Comparison of ENCODE assay signal across 28 cellular contexts in genomic region chr3:14631687-14632444, GRCh38. TPM values are rescaled to one million over a fixed set of nuclear protein-coding genes. Genes with fewer than 3 reads are reported as not detected.
DNase-seq lines count a peak whose midpoint lies in the region; ATAC-seq, FAIRE-seq and TF ChIP-seq lines count a peak whose summit lies in the region.
"Had no signal": no experiment of that assay in that cellular context is flagged by ENCODE, and none has a peak within 500 bp of the region (broad histone marks: within the 10 kb centered on the region; RNA-seq: fewer than 3 reads in every experiment).

No MANE protein-coding gene starts in this region.

- peak; percentile 46 for ATAC-seq in HepG2

- no peak for TF ChIP-seq RAD21 in HepG2 (CRISPR knock-in tag; IDR thresholded peaks at IDR 0.05)

- in situ Hi-C loops in HepG2 (cut with HindIII; ENCODE audit: extremely low pct_ligation_motif_present, low pct_unique_long_range_greater_than_20kb) = no loop called here

- no TSS peak for BruUV-seq in HepG2 (replicated peaks; lab: Mats Ljungman, UMichigan)

- no peaks in the 10 kb centered on the region for H3K36me3 ChIP-seq in HepG2 (replicated peaks in 1 of 2; ENCODE audit: control insufficient read depth in 1 of 2, insufficient read depth in 2 of 2, low read length in 2 of 2)
- H3K36me3 ChIP-seq: BLaER1 had no signal

- peaks cover 0 to 5% (median 0%) of the 10 kb centered on the region in 5 experiments for H3K9me3 Mint-ChIP-seq in brain
- no peaks in the 10 kb centered on the region for H3K9me3 Mint-ChIP-seq in osteocyte (ENCODE audit: unreplicated experiment)
- H3K9me3 Mint-ChIP-seq: CD4-positive, CD25-positive, alpha-beta regulatory T cell; HFFc6 had no signal

- H3K27ac Mint-ChIP-seq in brain (peak overlapping the region in 3 of 5 experiments; percentile 8 to 81 (median 15)), osteocyte (ENCODE audit: unreplicated experiment) (no peak overlapping the region)
- H3K27ac Mint-ChIP-seq: HFFc6, IgD-negative memory B cell had no signal

- H3K4me1 Mint-ChIP-seq in brain = peaks cover 16% of the 10 kb centered on the region
- H3K4me1 Mint-ChIP-seq in osteocyte (ENCODE audit: unreplicated experiment) = no peaks in the 10 kb centered on the region
- H3K4me1 Mint-ChIP-seq: CD4-positive, CD25-positive, alpha-beta regulatory T cell had no signal

- no peaks in the 10 kb centered on the region for H3K79me2 ChIP-seq in HepG2 (ENCODE audit: insufficient read depth, low read length)

- intact Hi-C loops in HepG2 (cut with micrococcal nuclease; ENCODE audit: unreplicated experiment) = loop anchor here (2.0 to 5.0 kb wide), 2 partner anchors 149 to 290 kb away; no protein-coding TSS in a partner anchor

- DNase-seq in NCI-H82 (lab: John Stamatoyannopoulos, UW) = peak; percentile 92
- peak; percentile 21 for DNase-seq in HepG2 (ENCODE audit: low spot score)
- peak; percentile 53 for DNase-seq in osteocyte (ENCODE audit: extremely low spot score, unreplicated experiment)
- no peak for DNase-seq in HCEC 1CT
- no peak for DNase-seq in DMS 273 treated with DMSO at 0.1 percent for 48 hours (lab: John Stamatoyannopoulos, UW)
- DNase-seq in activated CD4-positive, alpha-beta T cell treated with anti-CD3 and anti-CD28 coated beads for 48 hours = no peak
- no peak for DNase-seq in EL
- DNase-seq: CD4-positive, CD25-positive, alpha-beta regulatory T cell; DMS53; GM23248; H7; HFFc6; NCI-H1048; NCI-H1417; NCI-H1694; NCI-H2171 treated with DMSO at 0.1 percent for 48 hours; NCI-H345; NCI-H510A treated with DMSO at 0.1 percent for 48 hours; SHP77 had no signal

- peaks cover 3% of the 10 kb centered on the region for H3K27me3 Mint-ChIP-seq in brain
- H3K27me3 Mint-ChIP-seq in osteocyte (ENCODE audit: unreplicated experiment) = peaks cover 45% of the 10 kb centered on the region

- POLR2A ChIA-PET in HepG2 (lab: Yijun Ruan, JAX) = interaction anchor here (0.9 to 1.7 kb wide), 4 partner anchors 15 to 230 kb away, joined by 3 to 18 read pairs (median 4); partner anchors contain the start of genes CCDC174 and SLC6A6

- no peaks in the 10 kb centered on the region for H4K20me1 ChIP-seq in HepG2 (ENCODE audit: insufficient read depth, low read length)
- H4K20me1 ChIP-seq: BLaER1 had no signal

- WGBS in HepG2 (ENCODE audit: low lambda C conversion rate) = 22% methylated on average over 6 of the region's 8 CpGs

- FAIRE-seq in HepG2 (lab: Jason Lieb, UNC) = no peak
- FAIRE-seq: G401.6 had no signal

- no peak for TF ChIP-seq POLR2A in HepG2 (IDR thresholded peaks at IDR 0.05; ENCODE audit: insufficient read depth in 1 of 2, low read depth in 2 of 2, low read length in 2 of 2)

- TF ChIP-seq CTCF in brain (conservative IDR thresholded peaks at IDR 0.05) (no peak), HepG2 (CRISPR knock-in tag; IDR thresholded peaks at IDR 0.05) (no peak), osteocyte (IDR thresholded peaks at IDR 0.05) (no peak)

- 0 out of 2 replicates have a peak overlapping the region, but pooled peaks have one; percentile 4 for H3K9ac ChIP-seq in HepG2 (ENCODE audit: insufficient read depth, low read depth, low read length)
- H3K9ac ChIP-seq: BLaER1, GM23248, KMS-11 had no signal

- CTCF ChIA-PET in HepG2 (lab: Yijun Ruan, JAX; ENCODE audit: low intra/inter-chr PET ratio, low total read pairs) = no interaction called here

- H3K9me3 ChIP-seq in HepG2 (ENCODE audit: low read length) = peaks cover 6% of the 10 kb centered on the region; the same call in 1 of the 2 replicates

- peaks cover under 1 to 13% of the 10 kb centered on the region in 2 experiments; a peak in 2 of 5 replicates for H3K27me3 ChIP-seq in HepG2 (ENCODE audit: control insufficient read depth in 1 of 2, insufficient read depth in 2 of 2, low read length in 2 of 2)
- H3K27me3 ChIP-seq: BLaER1 had no signal

- H3K4me3 ChIP-seq in HepG2 (replicated peaks in 1 of 3; ENCODE audit: insufficient read depth in 1 of 3, low read depth in 2 of 3, low read length in 3 of 3) = peak overlapping the region in 1 of 3 experiments; percentile 39; a peak in 1 of 6 replicates
- H3K4me3 ChIP-seq: BLaER1, GM23248 had no signal

- H3K36me3 Mint-ChIP-seq in brain (no peaks in the 10 kb centered on the region), osteocyte (ENCODE audit: unreplicated experiment) (no peaks in the 10 kb centered on the region)
- H3K36me3 Mint-ChIP-seq: CD4-positive, CD25-positive, alpha-beta regulatory T cell; IgD-negative memory B cell had no signal

- peak overlapping the region; percentile 58 for H3K27ac ChIP-seq in HepG2 (ENCODE audit: extremely low read length, insufficient read depth, low read length)
- H3K27ac ChIP-seq: BLaER1, GM23248, KMS-11, RWPE1 had no signal

- H3K4me1 ChIP-seq in HepG2 (ENCODE audit: insufficient read depth, low read length) = peaks cover 57% of the 10 kb centered on the region
- H3K4me1 ChIP-seq: BLaER1 had no signal

- no peak overlapping the region for H3K4me3 Mint-ChIP-seq in brain
- H3K4me3 Mint-ChIP-seq in osteocyte (ENCODE audit: unreplicated experiment) = no peak overlapping the region
- H3K4me3 Mint-ChIP-seq: CD4-positive, CD25-positive, alpha-beta regulatory T cell; HFFc6; IgD-negative memory B cell had no signal

- peak overlapping the region; percentile 64 for H3K4me2 ChIP-seq in HepG2 (ENCODE audit: low read depth, low read length)
- H3K4me2 ChIP-seq: BLaER1, KMS-11 had no signal

- H2AFZ ChIP-seq in HepG2 (ENCODE audit: low read length) = no peak overlapping the region
- H2AFZ ChIP-seq: GM23248 had no signal

- TF ChIP-seq EP300 in HepG2 (IDR thresholded peaks at IDR 0.05; ENCODE audit: low read depth in 2 of 2, low read length in 2 of 2) (peak in 1 of 2 experiments; percentile 46; a peak in 1 of 4 replicates), HepG2 (CRISPR knock-in tag; IDR thresholded peaks at IDR 0.05; ENCODE audit: borderline replicate concordance) (no peak)

TF ChIP-seq in HepG2, 621 proteins besides CTCF, POLR2A, EP300 and RAD21 (continues in another document):
- TF ChIP-seq ZNF782 (CRISPR knock-in tag; IDR thresholded peaks at IDR 0.05; ENCODE audit: borderline replicate concordance) (no peak), SP5 (CRISPR knock-in tag; IDR thresholded peaks at IDR 0.05; ENCODE audit: borderline replicate concordance, low read depth) (no peak), ZNF501 (CRISPR knock-in tag; IDR thresholded peaks at IDR 0.05) (0 out of 2 replicates have a peak, but pooled peaks have one; percentile 19)

RNA-seq across cellular contexts. Expression of gene CCDC174, which starts 19.7 kb away (rescaled TPM):
- polyA plus RNA-seq in brain (ENCODE audit: insufficient read depth, low read depth, low replicate concordance) (6.0 TPM), HepG2 (2011; rRNA removed) (4.5 and 5.4 TPM in 2 replicates)
- total RNA-seq in HepG2 (2016; rRNA removed; fragmentation: Illumina TruSeq; extraction: Trizol) (11.0 and 12.4 TPM in 2 replicates), osteocyte (18.4 and 20.4 TPM in 2 replicates)
- 1.1 and 1.3 TPM in 2 replicates for total RNA-seq in HepG2 (2016; cell fraction: cytosol; rRNA removed; fragmentation: Illumina TruSeq; extraction: Trizol; ENCODE audit: low read depth)
- 10.0 and 11.0 TPM in 2 replicates for total RNA-seq in HepG2 (2016; cell fraction: insoluble cytoplasmic fraction; rRNA removed; fragmentation: Illumina TruSeq; extraction: Trizol)
- 2.5 and 2.8 TPM in 2 replicates for total RNA-seq in HepG2 (2016; cell fraction: membrane; rRNA removed; fragmentation: Illumina TruSeq; extraction: Trizol)
- total RNA-seq in HepG2 (2016; cell fraction: nucleus; rRNA removed; fragmentation: Illumina TruSeq; extraction: Trizol) = 18.2 and 18.6 TPM in 2 replicates
- polyA plus RNA-seq in HepG2 (2011; cell fraction: cytosol; rRNA removed) = 2.7 and 3.4 TPM in 2 replicates
- 11.4 and 15.7 TPM in 2 replicates for polyA plus RNA-seq in HepG2 (2011; cell fraction: nucleus; rRNA removed)
- 10.8 and 13.5 TPM in 2 replicates for polyA plus RNA-seq in HepG2 (2012)
- polyA plus RNA-seq in HepG2 (2016; cell fraction: cytosol; fragmentation: Illumina TruSeq; extraction: Trizol; ENCODE audit: low read depth) = 1.2 and 1.6 TPM in 2 replicates
- polyA plus RNA-seq in HepG2 (2016; cell fraction: insoluble cytoplasmic fraction; fragmentation: Illumina TruSeq; extraction: Trizol; ENCODE audit: low read depth) = 15.5 and 17.8 TPM in 2 replicates
- polyA plus RNA-seq in HepG2 (2016; cell fraction: membrane; fragmentation: Illumina TruSeq; extraction: Trizol; ENCODE audit: low read depth) = 2.6 and 3.0 TPM in 2 replicates
- 21.4 and 21.8 TPM in 2 replicates for polyA plus RNA-seq in HepG2 (2016; cell fraction: nucleus; fragmentation: Illumina TruSeq; extraction: Trizol; ENCODE audit: insufficient read depth, low read depth)
- polyA minus RNA-seq in HepG2 (2011; rRNA and poly(A)+ RNA removed; ENCODE audit: low replicate concordance) = 4.1 and 5.1 TPM in 2 replicates
- 3.6 and 4.7 TPM in 2 replicates for polyA minus RNA-seq in HepG2 (2011; cell fraction: cytosol; rRNA and poly(A)+ RNA removed)
- 20.6 and 21.2 TPM in 2 replicates for polyA minus RNA-seq in HepG2 (2011; cell fraction: nucleus; rRNA and poly(A)+ RNA removed)

RNA-seq across cellular contexts. Expression of gene C3orf20, which starts 43.1 kb away (rescaled TPM):
- not detected for polyA plus RNA-seq in brain (ENCODE audit: insufficient read depth, low read depth, low replicate concordance)
- total RNA-seq in HepG2 (2016; rRNA removed; fragmentation: Illumina TruSeq; extraction: Trizol) = 0.04 TPM in 1 of 2 replicates, not detected in the other
- not detected in 2 replicates for total RNA-seq in HepG2 (2016; cell fraction: cytosol; rRNA removed; fragmentation: Illumina TruSeq; extraction: Trizol; ENCODE audit: low read depth)
- 0.09 TPM in 1 of 2 replicates, not detected in the other for total RNA-seq in HepG2 (2016; cell fraction: insoluble cytoplasmic fraction; rRNA removed; fragmentation: Illumina TruSeq; extraction: Trizol)
- not detected in 2 replicates for total RNA-seq in HepG2 (2016; cell fraction: membrane; rRNA removed; fragmentation: Illumina TruSeq; extraction: Trizol)
- total RNA-seq in HepG2 (2016; cell fraction: nucleus; rRNA removed; fragmentation: Illumina TruSeq; extraction: Trizol) = 0.16 and 0.22 TPM in 2 replicates
- 0.03 and 0.08 TPM in 2 replicates for polyA plus RNA-seq in HepG2 (2011; rRNA removed)
- 0.10 TPM in 1 of 2 replicates, not detected in the other for polyA plus RNA-seq in HepG2 (2011; cell fraction: cytosol; rRNA removed)
- polyA plus RNA-seq in HepG2 (2011; cell fraction: nucleus; rRNA removed) = 0.26 and 0.47 TPM in 2 replicates
- 0.05 and 0.17 TPM in 2 replicates for polyA plus RNA-seq in HepG2 (2012)
- not detected in 2 replicates for polyA plus RNA-seq in HepG2 (2016; cell fraction: cytosol; fragmentation: Illumina TruSeq; extraction: Trizol; ENCODE audit: low read depth)
- polyA plus RNA-seq in HepG2 (2016; cell fraction: insoluble cytoplasmic fraction; fragmentation: Illumina TruSeq; extraction: Trizol; ENCODE audit: low read depth) = not detected in 2 replicates
- polyA plus RNA-seq in HepG2 (2016; cell fraction: membrane; fragmentation: Illumina TruSeq; extraction: Trizol; ENCODE audit: low read depth) = not detected in 2 replicates
- polyA plus RNA-seq in HepG2 (2016; cell fraction: nucleus; fragmentation: Illumina TruSeq; extraction: Trizol; ENCODE audit: insufficient read depth, low read depth) = 0.15 and 0.16 TPM in 2 replicates
- polyA minus RNA-seq in HepG2 (2011; rRNA and poly(A)+ RNA removed; ENCODE audit: low replicate concordance) = 0.12 TPM in 1 of 2 replicates, not detected in the other
- not detected in 2 replicates for polyA minus RNA-seq in HepG2 (2011; cell fraction: cytosol; rRNA and poly(A)+ RNA removed)
- 0.37 and 0.52 TPM in 2 replicates for polyA minus RNA-seq in HepG2 (2011; cell fraction: nucleus; rRNA and poly(A)+ RNA removed)
- not detected in 2 replicates for total RNA-seq in osteocyte
- total RNA-seq: A172, Daoy, GM23248, HFFc6, SK-MEL-5 had no signal
- polyA plus RNA-seq: CD4-positive, CD25-positive, alpha-beta regulatory T cell; GM23248; IgD-negative memory B cell had no signal

Comparison
In these comparisons a context has a peak if more than half of its experiments do, and no peak if none do; other contexts are left out.
1. DNase-seq: peak in NCI-H82 (single experiment), HepG2 (single experiment) and osteocyte (single experiment); none in HCEC 1CT (single experiment), DMS 273 treated with DMSO at 0.1 percent for 48 hours (single experiment), activated CD4-positive, alpha-beta T cell treated with anti-CD3 and anti-CD28 coated beads for 48 hours (single experiment) and EL (single experiment).